In genomic region chr9:132163876-132164603, GRCh38 we compare ENCODE assay signal across 11 cellular contexts. TPM values are rescaled to one million over a fixed set of nuclear protein-coding genes. Genes with fewer than 3 reads are reported as not detected.
DNase-seq lines count a peak whose midpoint lies in the region; ATAC-seq and TF ChIP-seq lines count a peak whose summit lies in the region.
"Had no signal": no experiment of that assay in that cellular context is flagged by ENCODE, and none has a peak within 500 bp of the region (broad histone marks: within the 10 kb centered on the region; RNA-seq: fewer than 3 reads in every experiment).

No MANE protein-coding gene starts in this region.

- H3K9ac ChIP-seq in endocrine pancreas (ENCODE audit: control insufficient read depth, insufficient read depth, low read length) = no peak overlapping the region

- H3K9me3 ChIP-seq in CD8-positive, alpha-beta T cell (ENCODE audit: low read length) = no peaks in the 10 kb centered on the region
- H3K9me3 ChIP-seq in endocrine pancreas (ENCODE audit: control insufficient read depth, low read length) = no peaks in the 10 kb centered on the region

- no peaks in the 10 kb centered on the region for H3K9me3 Mint-ChIP-seq in CD8-positive, alpha-beta T cell
- H3K9me3 Mint-ChIP-seq in nephron = no peaks in the 10 kb centered on the region

- TF ChIP-seq CTCF in CD8-positive, alpha-beta T cell (IDR thresholded peaks at IDR 0.05) = no peak
- TF ChIP-seq CTCF in NB4 (IDR thresholded peaks at IDR 0.05; ENCODE audit: low read depth, low read length) (no peak), nephron (IDR thresholded peaks at IDR 0.05; ENCODE audit: unreplicated experiment in 3 of 3) (no peak)

- peaks cover 28% of the 10 kb centered on the region for H3K4me1 ChIP-seq in CD8-positive, alpha-beta T cell (ENCODE audit: insufficient read depth, low read length)
- no peaks in the 10 kb centered on the region for H3K4me1 ChIP-seq in endocrine pancreas (ENCODE audit: control insufficient read depth, insufficient read depth, low read length)

- no peaks in the 10 kb centered on the region for H3K36me3 ChIP-seq in CD8-positive, alpha-beta T cell (ENCODE audit: insufficient read depth, low read length)
- no peaks in the 10 kb centered on the region for H3K36me3 ChIP-seq in endocrine pancreas (ENCODE audit: control insufficient read depth, insufficient read depth, low read length)

- no peak for TF ChIP-seq POLR2A in NB4 (IDR thresholded peaks at IDR 0.05; ENCODE audit: extremely low read depth, insufficient read length)

- no peak overlapping the region for H3K27ac ChIP-seq in CD8-positive, alpha-beta T cell (ENCODE audit: low read depth, low read length)

- no peak overlapping the region for H3K4me3 ChIP-seq in CD8-positive, alpha-beta T cell (ENCODE audit: low read depth, low read length)
- peak overlapping the region; percentile 77 for H3K4me3 ChIP-seq in NB4 (ENCODE audit: low read depth, low read length)
- peak overlapping the region; percentile 8 for H3K4me3 ChIP-seq in endocrine pancreas (ENCODE audit: control insufficient read depth, insufficient read depth, low read length)

- H3K27ac Mint-ChIP-seq in CD8-positive, alpha-beta T cell = no peak overlapping the region
- H3K27ac Mint-ChIP-seq in nephron = no peak overlapping the region

- intact Hi-C loops in CD8-positive, alpha-beta T cell (cut with DNase I, micrococcal nuclease) = loop anchor here in 1 of 2 experiments (5.0 kb wide), 1 partner anchor 87 kb away; the partner anchor contains the start of gene MED27

- ATAC-seq in CD8-positive, alpha-beta T cell = no peak

- H3K36me3 Mint-ChIP-seq in CD8-positive, alpha-beta T cell = peaks cover 4% of the 10 kb centered on the region
- no peaks in the 10 kb centered on the region for H3K36me3 Mint-ChIP-seq in nephron (ENCODE audit: low read depth)

- peaks cover 15% of the 10 kb centered on the region for H3K27me3 ChIP-seq in CD8-positive, alpha-beta T cell (ENCODE audit: insufficient read depth, low read length)
- no peaks in the 10 kb centered on the region for H3K27me3 ChIP-seq in endocrine pancreas (ENCODE audit: control insufficient read depth, insufficient read depth, low read length)

- peaks cover 11% of the 10 kb centered on the region for H3K4me1 Mint-ChIP-seq in CD8-positive, alpha-beta T cell (ENCODE audit: low read depth)
- peaks cover 23% of the 10 kb centered on the region for H3K4me1 Mint-ChIP-seq in nephron

- no peak for DNase-seq in CD8-positive, alpha-beta T cell
- no peak for DNase-seq in NB4 (ENCODE audit: low read depth)
- no peak for DNase-seq in NCI-H446 treated with DMSO at 0.1 percent for 48 hours (lab: John Stamatoyannopoulos, UW)
- no peak for DNase-seq in cortex of kidney (lab: John Stamatoyannopoulos, UW)
- DNase-seq in NCI-H2227 treated with DMSO at 0.1 percent for 48 hours (lab: John Stamatoyannopoulos, UW) = no peak
- no peak for DNase-seq in occipital lobe (lab: John Stamatoyannopoulos, UW)
- DNase-seq: activated CD4-positive, CD25-positive, alpha-beta regulatory T cell; DMS79; GOT3 had no signal

- peaks cover 39% of the 10 kb centered on the region for H3K27me3 Mint-ChIP-seq in CD8-positive, alpha-beta T cell (ENCODE audit: low read depth)
- H3K27me3 Mint-ChIP-seq in nephron (ENCODE audit: low read depth) = peaks cover 93% of the 10 kb centered on the region

- CTCF ChIA-PET in CD8-positive, alpha-beta T cell (lab: Charles Lee) = interaction anchor here (9.0 kb wide), 1 partner anchor 74 kb away, joined by 134 read pairs; no protein-coding TSS in a partner anchor

- peak overlapping the region; percentile 58 for H3K4me3 Mint-ChIP-seq in CD8-positive, alpha-beta T cell
- peak overlapping the region; percentile 55 to 66 (median 59) for H3K4me3 Mint-ChIP-seq in nephron

- POLR2A ChIA-PET in CD8-positive, alpha-beta T cell (lab: Charles Lee) = no interaction called here

RNA-seq across cellular contexts. Expression of gene NTNG2, which starts 2.2 kb away (rescaled TPM):
- 1 to 10 TPM; 5.8 TPM for total RNA-seq in CD8-positive, alpha-beta T cell
- 46.3 TPM for total RNA-seq in occipital lobe
